Comparison of ENCODE assay signal across 1 cellular context in the genomic region with DNA sequence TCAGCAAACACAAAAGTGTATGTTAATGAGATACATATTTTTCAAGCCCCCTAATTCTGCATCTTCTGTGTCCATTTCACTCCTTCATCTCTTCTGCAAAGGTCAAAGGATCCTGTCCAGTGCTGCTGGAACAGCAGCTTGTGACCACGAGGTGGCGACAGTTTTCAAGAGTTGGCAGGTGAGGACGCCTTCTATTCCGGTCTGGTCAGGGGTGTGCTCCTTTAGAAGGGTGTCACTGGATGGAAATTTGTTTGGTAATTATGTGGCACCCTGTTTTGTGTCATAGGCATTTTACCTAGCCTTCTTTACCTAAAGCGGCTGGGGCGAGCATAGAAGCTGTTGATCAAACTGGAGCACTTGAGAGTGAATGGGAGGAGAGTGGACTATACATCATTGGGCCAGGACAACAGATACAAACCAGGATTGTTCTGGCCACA.
TF ChIP-seq lines count a peak whose summit lies in the region.

No MANE protein-coding gene starts in this region.

TF ChIP-seq in HepG2, 621 proteins besides CTCF, POLR2A, EP300 and RAD21 (continued from another document and continues in another):
- TF ChIP-seq, protein P1, sequence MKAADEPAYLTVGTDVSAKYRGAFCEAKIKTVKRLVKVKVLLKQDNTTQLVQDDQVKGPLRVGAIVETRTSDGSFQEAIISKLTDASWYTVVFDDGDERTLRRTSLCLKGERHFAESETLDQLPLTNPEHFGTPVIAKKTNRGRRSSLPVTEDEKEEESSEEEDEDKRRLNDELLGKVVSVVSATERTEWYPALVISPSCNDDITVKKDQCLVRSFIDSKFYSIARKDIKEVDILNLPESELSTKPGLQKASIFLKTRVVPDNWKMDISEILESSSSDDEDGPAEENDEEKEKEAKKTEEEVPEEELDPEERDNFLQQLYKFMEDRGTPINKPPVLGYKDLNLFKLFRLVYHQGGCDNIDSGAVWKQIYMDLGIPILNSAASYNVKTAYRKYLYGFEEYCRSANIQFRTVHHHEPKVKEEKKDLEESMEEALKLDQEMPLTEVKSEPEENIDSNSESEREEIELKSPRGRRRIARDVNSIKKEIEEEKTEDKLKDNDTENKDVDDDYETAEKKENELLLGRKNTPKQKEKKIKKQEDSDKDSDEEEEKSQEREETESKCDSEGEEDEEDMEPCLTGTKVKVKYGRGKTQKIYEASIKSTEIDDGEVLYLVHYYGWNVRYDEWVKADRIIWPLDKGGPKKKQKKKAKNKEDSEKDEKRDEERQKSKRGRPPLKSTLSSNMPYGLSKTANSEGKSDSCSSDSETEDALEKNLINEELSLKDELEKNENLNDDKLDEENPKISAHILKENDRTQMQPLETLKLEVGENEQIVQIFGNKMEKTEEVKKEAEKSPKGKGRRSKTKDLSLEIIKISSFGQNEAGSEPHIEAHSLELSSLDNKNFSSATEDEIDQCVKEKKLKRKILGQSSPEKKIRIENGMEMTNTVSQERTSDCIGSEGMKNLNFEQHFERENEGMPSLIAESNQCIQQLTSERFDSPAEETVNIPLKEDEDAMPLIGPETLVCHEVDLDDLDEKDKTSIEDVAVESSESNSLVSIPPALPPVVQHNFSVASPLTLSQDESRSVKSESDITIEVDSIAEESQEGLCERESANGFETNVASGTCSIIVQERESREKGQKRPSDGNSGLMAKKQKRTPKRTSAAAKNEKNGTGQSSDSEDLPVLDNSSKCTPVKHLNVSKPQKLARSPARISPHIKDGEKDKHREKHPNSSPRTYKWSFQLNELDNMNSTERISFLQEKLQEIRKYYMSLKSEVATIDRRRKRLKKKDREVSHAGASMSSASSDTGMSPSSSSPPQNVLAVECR (CRISPR knock-in tag; IDR thresholded peaks at IDR 0.05; ENCODE audit: borderline replicate concordance): peak; percentile 8; the same call in 1 of the 2 replicates
- TF ChIP-seq, protein P2, sequence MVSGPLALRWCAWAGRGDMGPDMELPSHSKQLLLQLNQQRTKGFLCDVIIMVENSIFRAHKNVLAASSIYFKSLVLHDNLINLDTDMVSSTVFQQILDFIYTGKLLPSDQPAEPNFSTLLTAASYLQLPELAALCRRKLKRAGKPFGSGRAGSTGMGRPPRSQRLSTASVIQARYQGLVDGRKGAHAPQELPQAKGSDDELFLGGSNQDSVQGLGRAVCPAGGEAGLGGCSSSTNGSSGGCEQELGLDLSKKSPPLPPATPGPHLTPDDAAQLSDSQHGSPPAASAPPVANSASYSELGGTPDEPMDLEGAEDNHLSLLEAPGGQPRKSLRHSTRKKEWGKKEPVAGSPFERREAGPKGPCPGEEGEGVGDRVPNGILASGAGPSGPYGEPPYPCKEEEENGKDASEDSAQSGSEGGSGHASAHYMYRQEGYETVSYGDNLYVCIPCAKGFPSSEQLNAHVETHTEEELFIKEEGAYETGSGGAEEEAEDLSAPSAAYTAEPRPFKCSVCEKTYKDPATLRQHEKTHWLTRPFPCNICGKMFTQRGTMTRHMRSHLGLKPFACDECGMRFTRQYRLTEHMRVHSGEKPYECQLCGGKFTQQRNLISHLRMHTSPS (CRISPR knock-in tag; IDR thresholded peaks at IDR 0.05; ENCODE audit: low read depth): no peak
- TF ChIP-seq SRSF4 (IDR thresholded peaks at IDR 0.05; ENCODE audit: low read depth, low read length, poor library complexity, severe bottlenecking) (no peak), NR2C2 (CRISPR knock-in tag; IDR thresholded peaks at IDR 0.05; ENCODE audit: borderline replicate concordance) (peak; percentile 76; the same call in 1 of the 2 replicates), FOSL2 (CRISPR knock-in tag; IDR thresholded peaks at IDR 0.05) (peak; percentile 81), SOX5 (CRISPR knock-in tag; IDR thresholded peaks at IDR 0.05; ENCODE audit: borderline replicate concordance) (peak; percentile 31; the same call in 1 of the 2 replicates), GATAD2A (CRISPR knock-in tag; IDR thresholded peaks at IDR 0.05) (peak; percentile 63), ZNF570 (CRISPR knock-in tag; IDR thresholded peaks at IDR 0.05; ENCODE audit: borderline replicate concordance) (no peak), RARG (CRISPR knock-in tag; IDR thresholded peaks at IDR 0.05; ENCODE audit: low read depth) (no peak), ZMYM4 (CRISPR knock-in tag; IDR thresholded peaks at IDR 0.05) (peak; percentile 31; the same call in 1 of the 2 replicates), MAZ (IDR thresholded peaks at IDR 0.05; ENCODE audit: borderline replicate concordance, low read depth, low read length) (no peak), MAZ (CRISPR knock-in tag; IDR thresholded peaks at IDR 0.05; ENCODE audit: low read depth) (peak; percentile 13; the same call in 1 of the 2 replicates), ZSCAN29 (CRISPR knock-in tag; conservative IDR thresholded peaks at IDR 0.05) (0 out of 2 replicates have a peak, but pooled peaks have one; percentile 52), ZFYVE20 (CRISPR knock-in tag; IDR thresholded peaks at IDR 0.05; ENCODE audit: borderline replicate concordance, low read depth) (no peak), HMG20A (CRISPR knock-in tag; IDR thresholded peaks at IDR 0.05; ENCODE audit: borderline replicate concordance) (0 out of 2 replicates have a peak, but pooled peaks have one; percentile 29), ZNF510 (CRISPR knock-in tag; IDR thresholded peaks at IDR 0.05; ENCODE audit: low read depth) (0 out of 2 replicates have a peak, but pooled peaks have one; percentile 51), SMC3 (IDR thresholded peaks at IDR 0.05; ENCODE audit: low read length) (peak; percentile 98), SNRNP70 (IDR thresholded peaks at IDR 0.05; ENCODE audit: low read depth, low read length) (no peak), ZNF605 (CRISPR knock-in tag; IDR thresholded peaks at IDR 0.05) (0 out of 2 replicates have a peak, but pooled peaks have one; percentile 58), ELF1 (CRISPR knock-in tag; IDR thresholded peaks at IDR 0.05) (peak; percentile 44; the same call in 1 of the 2 replicates), ELF4 (CRISPR knock-in tag; IDR thresholded peaks at IDR 0.05; ENCODE audit: borderline replicate concordance) (no peak)
- TF ChIP-seq, protein P3, sequence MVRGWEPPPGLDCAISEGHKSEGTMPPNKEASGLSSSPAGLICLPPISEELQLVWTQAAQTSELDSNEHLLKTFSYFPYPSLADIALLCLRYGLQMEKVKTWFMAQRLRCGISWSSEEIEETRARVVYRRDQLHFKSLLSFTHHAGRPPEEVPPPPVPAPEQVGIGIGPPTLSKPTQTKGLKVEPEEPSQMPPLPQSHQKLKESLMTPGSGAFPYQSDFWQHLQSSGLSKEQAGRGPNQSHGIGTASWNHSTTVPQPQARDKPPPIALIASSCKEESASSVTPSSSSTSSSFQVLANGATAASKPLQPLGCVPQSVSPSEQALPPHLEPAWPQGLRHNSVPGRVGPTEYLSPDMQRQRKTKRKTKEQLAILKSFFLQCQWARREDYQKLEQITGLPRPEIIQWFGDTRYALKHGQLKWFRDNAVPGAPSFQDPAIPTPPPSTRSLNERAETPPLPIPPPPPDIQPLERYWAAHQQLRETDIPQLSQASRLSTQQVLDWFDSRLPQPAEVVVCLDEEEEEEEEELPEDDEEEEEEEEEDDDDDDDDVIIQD (CRISPR knock-in tag; IDR thresholded peaks at IDR 0.05; ENCODE audit: low read depth): peak; percentile 35; the same call in 1 of the 2 replicates
- TF ChIP-seq, protein P4, sequence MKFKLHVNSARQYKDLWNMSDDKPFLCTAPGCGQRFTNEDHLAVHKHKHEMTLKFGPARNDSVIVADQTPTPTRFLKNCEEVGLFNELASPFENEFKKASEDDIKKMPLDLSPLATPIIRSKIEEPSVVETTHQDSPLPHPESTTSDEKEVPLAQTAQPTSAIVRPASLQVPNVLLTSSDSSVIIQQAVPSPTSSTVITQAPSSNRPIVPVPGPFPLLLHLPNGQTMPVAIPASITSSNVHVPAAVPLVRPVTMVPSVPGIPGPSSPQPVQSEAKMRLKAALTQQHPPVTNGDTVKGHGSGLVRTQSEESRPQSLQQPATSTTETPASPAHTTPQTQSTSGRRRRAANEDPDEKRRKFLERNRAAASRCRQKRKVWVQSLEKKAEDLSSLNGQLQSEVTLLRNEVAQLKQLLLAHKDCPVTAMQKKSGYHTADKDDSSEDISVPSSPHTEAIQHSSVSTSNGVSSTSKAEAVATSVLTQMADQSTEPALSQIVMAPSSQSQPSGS (CRISPR knock-in tag; IDR thresholded peaks at IDR 0.05): 0 out of 2 replicates have a peak, but pooled peaks have one; percentile 35
- TF ChIP-seq, protein P5, sequence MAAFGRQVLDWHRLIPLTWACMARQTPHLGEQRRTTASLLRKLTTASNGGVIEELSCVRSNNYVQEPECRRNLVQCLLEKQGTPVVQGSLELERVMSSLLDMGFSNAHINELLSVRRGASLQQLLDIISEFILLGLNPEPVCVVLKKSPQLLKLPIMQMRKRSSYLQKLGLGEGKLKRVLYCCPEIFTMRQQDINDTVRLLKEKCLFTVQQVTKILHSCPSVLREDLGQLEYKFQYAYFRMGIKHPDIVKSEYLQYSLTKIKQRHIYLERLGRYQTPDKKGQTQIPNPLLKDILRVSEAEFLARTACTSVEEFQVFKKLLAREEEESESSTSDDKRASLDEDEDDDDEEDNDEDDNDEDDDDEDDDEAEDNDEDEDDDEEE (CRISPR knock-in tag; IDR thresholded peaks at IDR 0.05): no peak
- TF ChIP-seq, protein P6, sequence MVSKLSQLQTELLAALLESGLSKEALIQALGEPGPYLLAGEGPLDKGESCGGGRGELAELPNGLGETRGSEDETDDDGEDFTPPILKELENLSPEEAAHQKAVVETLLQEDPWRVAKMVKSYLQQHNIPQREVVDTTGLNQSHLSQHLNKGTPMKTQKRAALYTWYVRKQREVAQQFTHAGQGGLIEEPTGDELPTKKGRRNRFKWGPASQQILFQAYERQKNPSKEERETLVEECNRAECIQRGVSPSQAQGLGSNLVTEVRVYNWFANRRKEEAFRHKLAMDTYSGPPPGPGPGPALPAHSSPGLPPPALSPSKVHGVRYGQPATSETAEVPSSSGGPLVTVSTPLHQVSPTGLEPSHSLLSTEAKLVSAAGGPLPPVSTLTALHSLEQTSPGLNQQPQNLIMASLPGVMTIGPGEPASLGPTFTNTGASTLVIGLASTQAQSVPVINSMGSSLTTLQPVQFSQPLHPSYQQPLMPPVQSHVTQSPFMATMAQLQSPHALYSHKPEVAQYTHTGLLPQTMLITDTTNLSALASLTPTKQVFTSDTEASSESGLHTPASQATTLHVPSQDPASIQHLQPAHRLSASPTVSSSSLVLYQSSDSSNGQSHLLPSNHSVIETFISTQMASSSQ (IDR thresholded peaks at IDR 0.05; ENCODE audit: low read depth): no peak
- TF ChIP-seq, protein P6 (CRISPR knock-in tag; IDR thresholded peaks at IDR 0.05; ENCODE audit: borderline replicate concordance): no peak
- TF ChIP-seq, protein P7, sequence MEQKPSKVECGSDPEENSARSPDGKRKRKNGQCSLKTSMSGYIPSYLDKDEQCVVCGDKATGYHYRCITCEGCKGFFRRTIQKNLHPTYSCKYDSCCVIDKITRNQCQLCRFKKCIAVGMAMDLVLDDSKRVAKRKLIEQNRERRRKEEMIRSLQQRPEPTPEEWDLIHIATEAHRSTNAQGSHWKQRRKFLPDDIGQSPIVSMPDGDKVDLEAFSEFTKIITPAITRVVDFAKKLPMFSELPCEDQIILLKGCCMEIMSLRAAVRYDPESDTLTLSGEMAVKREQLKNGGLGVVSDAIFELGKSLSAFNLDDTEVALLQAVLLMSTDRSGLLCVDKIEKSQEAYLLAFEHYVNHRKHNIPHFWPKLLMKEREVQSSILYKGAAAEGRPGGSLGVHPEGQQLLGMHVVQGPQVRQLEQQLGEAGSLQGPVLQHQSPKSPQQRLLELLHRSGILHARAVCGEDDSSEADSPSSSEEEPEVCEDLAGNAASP (CRISPR knock-in tag; IDR thresholded peaks at IDR 0.05; ENCODE audit: borderline replicate concordance): peak; percentile 65; the same call in 1 of the 2 replicates
- TF ChIP-seq, protein P8, sequence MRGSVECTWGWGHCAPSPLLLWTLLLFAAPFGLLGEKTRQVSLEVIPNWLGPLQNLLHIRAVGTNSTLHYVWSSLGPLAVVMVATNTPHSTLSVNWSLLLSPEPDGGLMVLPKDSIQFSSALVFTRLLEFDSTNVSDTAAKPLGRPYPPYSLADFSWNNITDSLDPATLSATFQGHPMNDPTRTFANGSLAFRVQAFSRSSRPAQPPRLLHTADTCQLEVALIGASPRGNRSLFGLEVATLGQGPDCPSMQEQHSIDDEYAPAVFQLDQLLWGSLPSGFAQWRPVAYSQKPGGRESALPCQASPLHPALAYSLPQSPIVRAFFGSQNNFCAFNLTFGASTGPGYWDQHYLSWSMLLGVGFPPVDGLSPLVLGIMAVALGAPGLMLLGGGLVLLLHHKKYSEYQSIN (CRISPR knock-in tag; IDR thresholded peaks at IDR 0.05; ENCODE audit: borderline replicate concordance): no peak
- TF ChIP-seq, protein P9, sequence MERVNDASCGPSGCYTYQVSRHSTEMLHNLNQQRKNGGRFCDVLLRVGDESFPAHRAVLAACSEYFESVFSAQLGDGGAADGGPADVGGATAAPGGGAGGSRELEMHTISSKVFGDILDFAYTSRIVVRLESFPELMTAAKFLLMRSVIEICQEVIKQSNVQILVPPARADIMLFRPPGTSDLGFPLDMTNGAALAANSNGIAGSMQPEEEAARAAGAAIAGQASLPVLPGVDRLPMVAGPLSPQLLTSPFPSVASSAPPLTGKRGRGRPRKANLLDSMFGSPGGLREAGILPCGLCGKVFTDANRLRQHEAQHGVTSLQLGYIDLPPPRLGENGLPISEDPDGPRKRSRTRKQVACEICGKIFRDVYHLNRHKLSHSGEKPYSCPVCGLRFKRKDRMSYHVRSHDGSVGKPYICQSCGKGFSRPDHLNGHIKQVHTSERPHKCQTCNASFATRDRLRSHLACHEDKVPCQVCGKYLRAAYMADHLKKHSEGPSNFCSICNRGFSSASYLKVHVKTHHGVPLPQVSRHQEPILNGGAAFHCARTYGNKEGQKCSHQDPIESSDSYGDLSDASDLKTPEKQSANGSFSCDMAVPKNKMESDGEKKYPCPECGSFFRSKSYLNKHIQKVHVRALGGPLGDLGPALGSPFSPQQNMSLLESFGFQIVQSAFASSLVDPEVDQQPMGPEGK (CRISPR knock-in tag; IDR thresholded peaks at IDR 0.05): 0 out of 2 replicates have a peak, but pooled peaks have one; percentile 27
- TF ChIP-seq, protein P10, sequence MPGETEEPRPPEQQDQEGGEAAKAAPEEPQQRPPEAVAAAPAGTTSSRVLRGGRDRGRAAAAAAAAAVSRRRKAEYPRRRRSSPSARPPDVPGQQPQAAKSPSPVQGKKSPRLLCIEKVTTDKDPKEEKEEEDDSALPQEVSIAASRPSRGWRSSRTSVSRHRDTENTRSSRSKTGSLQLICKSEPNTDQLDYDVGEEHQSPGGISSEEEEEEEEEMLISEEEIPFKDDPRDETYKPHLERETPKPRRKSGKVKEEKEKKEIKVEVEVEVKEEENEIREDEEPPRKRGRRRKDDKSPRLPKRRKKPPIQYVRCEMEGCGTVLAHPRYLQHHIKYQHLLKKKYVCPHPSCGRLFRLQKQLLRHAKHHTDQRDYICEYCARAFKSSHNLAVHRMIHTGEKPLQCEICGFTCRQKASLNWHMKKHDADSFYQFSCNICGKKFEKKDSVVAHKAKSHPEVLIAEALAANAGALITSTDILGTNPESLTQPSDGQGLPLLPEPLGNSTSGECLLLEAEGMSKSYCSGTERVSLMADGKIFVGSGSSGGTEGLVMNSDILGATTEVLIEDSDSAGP (CRISPR knock-in tag; IDR thresholded peaks at IDR 0.05; ENCODE audit: borderline replicate concordance): no peak
